In the genomic region with DNA sequence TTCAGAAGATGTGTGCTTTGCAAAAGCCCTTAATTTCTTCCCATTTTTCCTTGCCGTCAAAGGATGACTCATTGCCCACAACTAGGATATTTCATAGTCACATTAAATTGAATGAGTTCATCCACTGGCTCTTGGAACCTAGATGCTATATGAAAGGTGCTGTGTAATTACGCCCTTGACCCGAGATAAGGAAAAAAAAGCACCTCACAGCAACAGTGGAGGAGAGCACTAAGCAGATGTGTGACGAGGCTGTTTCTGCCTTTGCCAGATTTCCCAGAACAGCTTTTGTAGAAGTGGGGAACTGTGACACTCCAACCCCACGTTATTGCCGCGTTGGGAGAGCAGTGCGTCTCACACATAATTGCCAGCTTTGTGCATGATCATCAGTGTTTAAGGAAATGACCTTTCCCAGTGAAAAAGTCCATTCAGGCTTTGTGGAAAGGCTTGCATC, we compare ENCODE assay signal across 15 cellular contexts. TPM values are rescaled to one million over a fixed set of nuclear protein-coding genes. Genes with fewer than 3 reads are reported as not detected.
DNase-seq lines count a peak whose midpoint lies in the region; ATAC-seq, FAIRE-seq and TF ChIP-seq lines count a peak whose summit lies in the region.
"Had no signal": no experiment of that assay in that cellular context is flagged by ENCODE, and none has a peak within 500 bp of the region (broad histone marks: within the 10 kb centered on the region; RNA-seq: fewer than 3 reads in every experiment).

No MANE protein-coding gene starts in this region.

- DNase-seq in DMS79 treated with DMSO at 0.1 percent for 48 hours (lab: John Stamatoyannopoulos, UW) (peak; percentile 15), LHCN-M2 (ENCODE audit: low read depth) (peak; percentile 49), astrocyte (ENCODE audit: low read depth) (peak; percentile 70), left colon (no peak), WTC11 (ENCODE audit: low spot score) (no peak), smooth muscle cell (lab: John Stamatoyannopoulos, UW; ENCODE audit: unreplicated experiment) (no peak), NCI-H748 treated with DMSO at 0.1 percent for 48 hours (lab: John Stamatoyannopoulos, UW) (no peak), GM23338 (ENCODE audit: low spot score) (no peak)
- DNase-seq: brain microvascular endothelial cell, head of caudate nucleus, MG63, NCI-H2171 treated with DMSO at 0.1 percent for 48 hours, T-cell had no signal

- no peaks in the 10 kb centered on the region for H3K36me3 ChIP-seq in astrocyte (ENCODE audit: insufficient read depth, low read length)
- no peaks in the 10 kb centered on the region for H3K36me3 ChIP-seq in smooth muscle cell (ENCODE audit: low read depth)
- H3K36me3 ChIP-seq in GM23338 (ENCODE audit: insufficient read depth), result no peaks in the 10 kb centered on the region
- H3K36me3 ChIP-seq: brain microvascular endothelial cell, MG63 had no signal

- no peak overlapping the region for H3K4me3 ChIP-seq in astrocyte (ENCODE audit: insufficient read depth, low read depth, low read length)
- no peak overlapping the region for H3K4me3 ChIP-seq in smooth muscle cell
- H3K4me3 ChIP-seq in GM23338, result no peak overlapping the region
- H3K4me3 ChIP-seq: MG63, suprapubic skin had no signal

- no peaks in the 10 kb centered on the region for H3K79me2 ChIP-seq in astrocyte (ENCODE audit: insufficient read depth, low read length)
- no peaks in the 10 kb centered on the region for H3K79me2 ChIP-seq in smooth muscle cell (ENCODE audit: low read depth)
- no peaks in the 10 kb centered on the region for H3K79me2 ChIP-seq in GM23338 (replicated peaks; ENCODE audit: insufficient read depth)

- peaks cover 2% of the 10 kb centered on the region for H3K36me3 Mint-ChIP-seq in astrocyte (ENCODE audit: low read depth, unreplicated experiment)
- peaks cover under 1% of the 10 kb centered on the region for H3K36me3 Mint-ChIP-seq in WTC11
- peaks cover 3% of the 10 kb centered on the region; the same call in 2 of the 3 replicates for H3K36me3 Mint-ChIP-seq in GM23338 (ENCODE audit: low read depth)
- H3K36me3 Mint-ChIP-seq: T-cell had no signal

- H3K9ac ChIP-seq in astrocyte (ENCODE audit: low read length) (no peak overlapping the region), smooth muscle cell (ENCODE audit: low read depth) (no peak overlapping the region)

- no peak overlapping the region for H3K4me3 Mint-ChIP-seq in astrocyte (ENCODE audit: unreplicated experiment)
- no peak overlapping the region for H3K4me3 Mint-ChIP-seq in WTC11
- no peak overlapping the region for H3K4me3 Mint-ChIP-seq in GM23338
- H3K4me3 Mint-ChIP-seq: T-cell had no signal

- H3F3A ChIP-seq in smooth muscle cell (ENCODE audit: low read depth) (no peaks in the 10 kb centered on the region), GM23338 (replicated peaks; ENCODE audit: low read depth) (no peaks in the 10 kb centered on the region)

- CTCF ChIA-PET in WTC11 (lab: Charles Lee), result no interaction called here

- H3K27ac Mint-ChIP-seq in astrocyte (ENCODE audit: unreplicated experiment) (no peak overlapping the region), WTC11 (no peak overlapping the region), GM23338 (no peak overlapping the region)
- H3K27ac Mint-ChIP-seq: T-cell had no signal

- H3K27me3 ChIP-seq in astrocyte (ENCODE audit: insufficient read depth, low read length) (peaks cover 3% of the 10 kb centered on the region), smooth muscle cell (ENCODE audit: low read depth) (no peaks in the 10 kb centered on the region), GM23338 (ENCODE audit: insufficient read depth) (no peaks in the 10 kb centered on the region)
- H3K27me3 ChIP-seq: suprapubic skin had no signal

- no peaks in the 10 kb centered on the region for H3K27me3 Mint-ChIP-seq in astrocyte (ENCODE audit: low read depth, unreplicated experiment)
- no peaks in the 10 kb centered on the region for H3K27me3 Mint-ChIP-seq in WTC11 (ENCODE audit: low read depth)
- no peaks in the 10 kb centered on the region for H3K27me3 Mint-ChIP-seq in GM23338 (ENCODE audit: insufficient read depth, low read depth, poor library complexity)

- H3K27ac ChIP-seq in astrocyte (ENCODE audit: low read depth, low read length) (no peak overlapping the region), smooth muscle cell (ENCODE audit: low read depth) (no peak overlapping the region), GM23338 (ENCODE audit: low read depth) (no peak overlapping the region)
- H3K27ac ChIP-seq: brain microvascular endothelial cell, suprapubic skin had no signal

- no peak for FAIRE-seq in astrocyte (lab: Jason Lieb, UNC)
- FAIRE-seq: H1 had no signal

- TF ChIP-seq CTCF in astrocyte (IDR thresholded peaks at IDR 0.05; ENCODE audit: insufficient read depth, low read depth, low read length) (no peak), WTC11 (IDR thresholded peaks at IDR 0.05) (no peak), smooth muscle cell (IDR thresholded peaks at IDR 0.05; ENCODE audit: borderline replicate concordance, insufficient read depth, poor library complexity, severe bottlenecking) (no peak), GM23338 (conservative IDR thresholded peaks at IDR 0.05; ENCODE audit: low read depth in 2 of 2) (no peak)

- H3K4me1 ChIP-seq in astrocyte (ENCODE audit: insufficient read depth, low read length), result peaks cover 9% of the 10 kb centered on the region
- H3K4me1 ChIP-seq in smooth muscle cell (ENCODE audit: low read depth), result no peaks in the 10 kb centered on the region
- H3K4me1 ChIP-seq in GM23338 (ENCODE audit: insufficient read depth), result no peaks in the 10 kb centered on the region
- H3K4me1 ChIP-seq: suprapubic skin had no signal

- H2AFZ ChIP-seq in astrocyte (ENCODE audit: low read depth, low read length), result no peak overlapping the region
- H2AFZ ChIP-seq in smooth muscle cell (ENCODE audit: low read depth), result no peak overlapping the region
- H2AFZ ChIP-seq in GM23338, result no peak overlapping the region

- no peaks in the 10 kb centered on the region for H3K9me2 ChIP-seq in GM23338 (ENCODE audit: insufficient read depth)

- 69% methylated on average over 8 of the region's 8 CpGs for WGBS in smooth muscle cell (ENCODE audit: low lambda C conversion rate)

- H3K9me3 ChIP-seq in astrocyte (ENCODE audit: insufficient read depth, low read depth, low read length) (no peaks in the 10 kb centered on the region), smooth muscle cell (replicated peaks; ENCODE audit: low read depth) (no peaks in the 10 kb centered on the region)
- H3K9me3 ChIP-seq: MG63, suprapubic skin had no signal

- H3K9me3 Mint-ChIP-seq in astrocyte (ENCODE audit: unreplicated experiment) (no peaks in the 10 kb centered on the region), WTC11 (peaks cover under 1% of the 10 kb centered on the region), GM23338 (no peaks in the 10 kb centered on the region)
- H3K9me3 Mint-ChIP-seq: T-cell had no signal

- H3K4me2 ChIP-seq in astrocyte (ENCODE audit: low read length) (no peak overlapping the region), smooth muscle cell (no peak overlapping the region), GM23338 (no peak overlapping the region)

- H4K20me1 ChIP-seq in astrocyte (ENCODE audit: insufficient read depth, low read length), result no peaks in the 10 kb centered on the region
- no peaks in the 10 kb centered on the region for H4K20me1 ChIP-seq in smooth muscle cell (ENCODE audit: low read depth)
- H4K20me1 ChIP-seq in GM23338 (replicated peaks; ENCODE audit: insufficient read depth), result no peaks in the 10 kb centered on the region

- intact Hi-C loops in left colon (cut with DNase I, micrococcal nuclease), result no loop called here

- POLR2A ChIA-PET in WTC11 (lab: Charles Lee), result no interaction called here

- ATAC-seq in left colon (peak; percentile 73), WTC11 (no peak), GM23338 (no peak)
- ATAC-seq: T-cell had no signal

- peaks cover 10% of the 10 kb centered on the region for H3K4me1 Mint-ChIP-seq in astrocyte (ENCODE audit: low read depth, unreplicated experiment)
- H3K4me1 Mint-ChIP-seq in WTC11, result peaks cover 6% of the 10 kb centered on the region
- H3K4me1 Mint-ChIP-seq in GM23338, result peaks cover 11% of the 10 kb centered on the region; the same call in 2 of the 3 replicates
- H3K4me1 Mint-ChIP-seq: T-cell had no signal

TF ChIP-seq in WTC11, 78 proteins besides CTCF, POLR2A, EP300 and RAD21 (continues in another document):
- TF ChIP-seq, protein P1, sequence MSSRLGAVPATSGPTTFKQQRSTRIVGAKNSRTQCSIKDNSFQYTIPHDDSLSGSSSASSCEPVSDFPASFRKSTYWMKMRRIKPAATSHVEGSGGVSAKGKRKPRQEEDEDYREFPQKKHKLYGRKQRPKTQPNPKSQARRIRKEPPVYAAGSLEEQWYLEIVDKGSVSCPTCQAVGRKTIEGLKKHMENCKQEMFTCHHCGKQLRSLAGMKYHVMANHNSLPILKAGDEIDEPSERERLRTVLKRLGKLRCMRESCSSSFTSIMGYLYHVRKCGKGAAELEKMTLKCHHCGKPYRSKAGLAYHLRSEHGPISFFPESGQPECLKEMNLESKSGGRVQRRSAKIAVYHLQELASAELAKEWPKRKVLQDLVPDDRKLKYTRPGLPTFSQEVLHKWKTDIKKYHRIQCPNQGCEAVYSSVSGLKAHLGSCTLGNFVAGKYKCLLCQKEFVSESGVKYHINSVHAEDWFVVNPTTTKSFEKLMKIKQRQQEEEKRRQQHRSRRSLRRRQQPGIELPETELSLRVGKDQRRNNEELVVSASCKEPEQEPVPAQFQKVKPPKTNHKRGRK (CRISPR knock-in tag; IDR thresholded peaks at IDR 0.05; ENCODE audit: borderline replicate concordance), result no peak
- TF ChIP-seq CBFB (CRISPR knock-in tag; IDR thresholded peaks at IDR 0.05; ENCODE audit: low read depth), result no peak

TF ChIP-seq in GM23338, 12 proteins besides CTCF, POLR2A, EP300 and RAD21:
- TF ChIP-seq ZNF331 (CRISPR knock-in tag; IDR thresholded peaks at IDR 0.05; ENCODE audit: low read depth) (no peak), POLR2AphosphoS5 (IDR thresholded peaks at IDR 0.05; ENCODE audit: low read depth) (no peak), JUNB (IDR thresholded peaks at IDR 0.05; ENCODE audit: unreplicated experiment) (no peak)

RNA-seq across cellular contexts. Expression of a gene that starts 33.3 kb away (rescaled TPM):
- 27.4 and 31.6 TPM in 2 replicates for total RNA-seq in LHCN-M2 (2014; rRNA removed)
- 10.2 TPM for polyA plus RNA-seq in LHCN-M2 (2012)
- total RNA-seq in astrocyte, result 27.2 and 30.2 TPM in 2 replicates
- total RNA-seq in left colon, result 10 to 100 TPM; 72.6 to 81.3 TPM
- 9.0 to 12.5 TPM (median 10.6 TPM) in 3 replicates for total RNA-seq in WTC11 (2021)
- 109 and 117 TPM in 2 replicates for total RNA-seq in smooth muscle cell
- 26.9 and 27.2 TPM in 2 replicates for polyA plus RNA-seq in smooth muscle cell
- total RNA-seq in GM23338 (2014; rRNA removed; shearing (Covaris generic)), result 15.4 and 25.0 TPM in 2 replicates
- polyA plus RNA-seq in GM23338 (2016; fragmentation: Nextera tagmentation; extraction: Ambion mirVana), result 5.1 and 7.0 TPM in 2 replicates

Comparison
In these comparisons a context has a peak if more than half of its experiments do, and no peak if none do; other contexts are left out.
1. DNase-seq: peak in DMS79 treated with DMSO at 0.1 percent for 48 hours (single experiment), LHCN-M2 (single experiment) and astrocyte (single experiment); none in left colon (0 of 2), WTC11 (single experiment), smooth muscle cell (single experiment), NCI-H748 treated with DMSO at 0.1 percent for 48 hours (single experiment) and GM23338 (single experiment).